In genomic region chr9:97462159-97462558, GRCh38 we compare ENCODE assay signal across 36 cellular contexts.
"Had no signal": no experiment of that assay in that cellular context is flagged by ENCODE, and none has a peak within 500 bp of the region (broad histone marks: within the 10 kb centered on the region; RNA-seq: fewer than 3 reads in every experiment).

No MANE protein-coding gene starts in this region.

- H3K36me3 Mint-ChIP-seq: activated naive CD4-positive, alpha-beta T cell treated with anti-CD3 and anti-CD28 coated beads, Interleukin-2, amount 50 U/mL, for 72 hours; activated naive CD8-positive, alpha-beta T cell treated with anti-CD3 and anti-CD28 coated beads for 36 hours had no signal

- H3K36me3 ChIP-seq: brain microvascular endothelial cell, breast epithelium had no signal

- H3K27me3 Mint-ChIP-seq: activated B cell treated with CpG ODN at 0.5 μM for 24 hours; activated CD4-positive, alpha-beta memory T cell treated with anti-CD3 and anti-CD28 coated beads for 36 hours; activated CD8-positive, alpha-beta T cell treated with anti-CD3 and anti-CD28 coated beads for 36 hours; activated naive CD8-positive, alpha-beta T cell treated with anti-CD3 and anti-CD28 coated beads for 36 hours; activated T-helper 17 cell treated with anti-CD3 and anti-CD28 coated beads, Interleukin-2, amount 50 U/mL, for 72 hours had no signal

- H3K4me1 Mint-ChIP-seq: activated B cell treated with CpG ODN at 0.5 μM for 24 hours; activated naive CD8-positive, alpha-beta T cell treated with anti-CD3 and anti-CD28 coated beads for 36 hours; activated T-helper 17 cell treated with anti-CD3 and anti-CD28 coated beads, Interleukin-2, amount 50 U/mL, for 72 hours had no signal

- H3K4me3 ChIP-seq: adrenal gland, body of pancreas, breast epithelium had no signal

- ATAC-seq: activated CD8-positive, alpha-beta T cell treated with anti-CD3 and anti-CD28 coated beads for 36 hours; activated naive CD4-positive, alpha-beta T cell treated with anti-CD3 and anti-CD28 coated beads, Interleukin-2, amount 50 U/mL, for 72 hours; activated T-cell treated with anti-CD3 and anti-CD28 coated beads, Interleukin-2, amount 50 U/mL, for 4 hours; activated T-cell treated with anti-CD3 and anti-CD28 coated beads, Interleukin-2, amount 50 U/mL, for 72 hours; activated T-helper 17 cell treated with anti-CD3 and anti-CD28 coated beads, Interleukin-2, amount 50 U/mL, for 72 hours; body of pancreas had no signal

- H3K4me1 ChIP-seq: adrenal gland, body of pancreas, breast epithelium had no signal

- DNase-seq: activated B cell treated with CpG ODN at 0.5 μM for 24 hours; activated CD4-positive, alpha-beta memory T cell treated with anti-CD3 and anti-CD28 coated beads for 36 hours; activated CD4-positive, alpha-beta T cell treated with anti-CD3 and anti-CD28 coated beads for 48 hours; activated CD4-positive, alpha-beta T cell treated with anti-CD3 and anti-CD28 coated beads, Interleukin-2, amount 50 U/mL, for 1 hour; activated CD4-positive, alpha-beta T cell treated with anti-CD3 and anti-CD28 coated beads, Interleukin-2, amount 50 U/mL, for 4 hours; activated CD4-positive, CD25-positive, alpha-beta regulatory T cell treated with anti-CD3 and anti-CD28 coated beads, Interleukin-2, amount 50 U/mL, for 72 hours; activated CD8-positive, alpha-beta memory T cell treated with anti-CD3 and anti-CD28 coated beads, Interleukin-2, amount 50 U/mL, for 4 hours; activated CD8-positive, alpha-beta T cell treated with anti-CD3 and anti-CD28 coated beads for 36 hours; activated effector memory CD4-positive, alpha-beta T cell treated with anti-CD3 and anti-CD28 coated beads, Interleukin-2, amount 50 U/mL, for 16 hours; activated gamma-delta T cell treated with Interleukin-2 at 50 U/mL for 16 hours; activated naive CD4-positive, alpha-beta T cell; activated naive CD4-positive, alpha-beta T cell treated with anti-CD3 and anti-CD28 coated beads for 36 hours; activated naive CD4-positive, alpha-beta T cell treated with anti-CD3 and anti-CD28 coated beads, Interleukin-2, amount 50 U/mL, for 16 hours; activated naive CD8-positive, alpha-beta T cell treated with anti-CD3 and anti-CD28 coated beads for 36 hours; activated T-cell treated with anti-CD3 and anti-CD28 coated beads for 4 hours; activated T-cell treated with anti-CD3 and anti-CD28 coated beads, Interleukin-2, amount 50 U/mL, for 1 hour; activated T-cell treated with anti-CD3 and anti-CD28 coated beads, Interleukin-2, amount 50 U/mL, for 4 hours; activated T-cell treated with anti-CD3 and anti-CD28 coated beads, Interleukin-2, amount 50 U/mL, for 72 hours; adrenal gland; amniotic stem cell; aorta; body of pancreas; brain microvascular endothelial cell; central memory CD4-positive, alpha-beta T cell; T-helper 1 cell; T-helper 2 cell; T-helper 9 cell had no signal

- H3K27ac ChIP-seq: adrenal gland, body of pancreas, brain microvascular endothelial cell, breast epithelium, VCaP had no signal

- H3K27me3 ChIP-seq: adrenal gland, body of pancreas, brain microvascular endothelial cell, breast epithelium had no signal

- H3K9me3 Mint-ChIP-seq: activated B cell treated with CpG ODN at 0.5 μM for 24 hours; activated CD4-positive, alpha-beta memory T cell treated with anti-CD3 and anti-CD28 coated beads for 36 hours; activated CD8-positive, alpha-beta T cell treated with anti-CD3 and anti-CD28 coated beads for 36 hours; activated naive CD4-positive, alpha-beta T cell treated with anti-CD3 and anti-CD28 coated beads for 36 hours; activated naive CD4-positive, alpha-beta T cell treated with anti-CD3 and anti-CD28 coated beads, Interleukin-2, amount 50 U/mL, for 72 hours; activated naive CD8-positive, alpha-beta T cell treated with anti-CD3 and anti-CD28 coated beads for 36 hours; activated T-cell treated with anti-CD3 and anti-CD28 coated beads, Interleukin-2, amount 50 U/mL, for 4 hours; activated T-cell treated with anti-CD3 and anti-CD28 coated beads, Interleukin-2, amount 50 U/mL, for 72 hours; activated T-helper 1 cell treated with anti-CD3 and anti-CD28 coated beads, Interleukin-12 subunit alpha, Interleukin-12 subunit beta, Interleukin-2, Interleukin-4 antibody, amounts not matched to agents 30 ng/mL and 10 ng/mL and 1 ng/mL, durations not matched to agents 14 hours and 24 hours and 36 hours; activated T-helper 17 cell treated with anti-CD3 and anti-CD28 coated beads, Interleukin-2, amount 50 U/mL, for 72 hours; T-helper 1 cell treated with Interleukin-12 subunit alpha and Interleukin-12 subunit beta and Interleukin-4 antibody, amounts not matched to agents 30 μg/mL and 1 μg/mL, for 36 hours; T-helper 2 cell treated with Interferon-gamma antibody and Interleukin-4, amounts not matched to agents 5 μg/mL and 100 μg/mL, for 36 hours had no signal

- H3K4me3 Mint-ChIP-seq: activated B cell treated with CpG ODN at 0.5 μM for 24 hours; activated CD4-positive, alpha-beta memory T cell treated with anti-CD3 and anti-CD28 coated beads for 36 hours; activated CD8-positive, alpha-beta T cell treated with anti-CD3 and anti-CD28 coated beads for 36 hours; activated naive CD4-positive, alpha-beta T cell treated with anti-CD3 and anti-CD28 coated beads for 36 hours; activated naive CD8-positive, alpha-beta T cell treated with anti-CD3 and anti-CD28 coated beads for 36 hours; activated T-cell treated with anti-CD3 and anti-CD28 coated beads, Interleukin-2, amount 50 U/mL, for 4 hours; activated T-cell treated with anti-CD3 and anti-CD28 coated beads, Interleukin-2, amount 50 U/mL, for 72 hours; activated T-helper 1 cell treated with anti-CD3 and anti-CD28 coated beads, Interleukin-12 subunit alpha, Interleukin-12 subunit beta, Interleukin-2, Interleukin-4 antibody, amounts not matched to agents 30 ng/mL and 10 ng/mL and 1 ng/mL, durations not matched to agents 14 hours and 24 hours and 36 hours; activated T-helper 17 cell treated with anti-CD3 and anti-CD28 coated beads, Interleukin-2, amount 50 U/mL, for 72 hours; T-helper 1 cell treated with Interleukin-12 subunit alpha and Interleukin-12 subunit beta and Interleukin-4 antibody, amounts not matched to agents 30 μg/mL and 1 μg/mL, for 36 hours; T-helper 2 cell treated with Interferon-gamma antibody and Interleukin-4, amounts not matched to agents 5 μg/mL and 100 μg/mL, for 36 hours had no signal

- FAIRE-seq: astrocyte, TTC549 had no signal

- H3K9me3 ChIP-seq: adrenal gland, body of pancreas, breast epithelium had no signal

- H3K27ac Mint-ChIP-seq: activated B cell treated with CpG ODN at 0.5 μM for 24 hours; activated CD4-positive, alpha-beta memory T cell treated with anti-CD3 and anti-CD28 coated beads for 36 hours; activated CD8-positive, alpha-beta T cell treated with anti-CD3 and anti-CD28 coated beads for 36 hours; activated naive CD4-positive, alpha-beta T cell treated with anti-CD3 and anti-CD28 coated beads for 36 hours; activated naive CD8-positive, alpha-beta T cell treated with anti-CD3 and anti-CD28 coated beads for 36 hours; activated T-cell treated with anti-CD3 and anti-CD28 coated beads, Interleukin-2, amount 50 U/mL, for 72 hours; activated T-helper 1 cell treated with anti-CD3 and anti-CD28 coated beads, Interleukin-12 subunit alpha, Interleukin-12 subunit beta, Interleukin-2, Interleukin-4 antibody, amounts not matched to agents 30 ng/mL and 10 ng/mL and 1 ng/mL, durations not matched to agents 14 hours and 24 hours and 36 hours; activated T-helper 17 cell treated with anti-CD3 and anti-CD28 coated beads, Interleukin-2, amount 50 U/mL, for 72 hours; T-helper 1 cell treated with Interleukin-12 subunit alpha and Interleukin-12 subunit beta and Interleukin-4 antibody, amounts not matched to agents 30 μg/mL and 1 μg/mL, for 36 hours; T-helper 2 cell treated with Interferon-gamma antibody and Interleukin-4, amounts not matched to agents 5 μg/mL and 100 μg/mL, for 36 hours had no signal
